ENCODE assay signal across 20 cellular contexts in the genomic region with DNA sequence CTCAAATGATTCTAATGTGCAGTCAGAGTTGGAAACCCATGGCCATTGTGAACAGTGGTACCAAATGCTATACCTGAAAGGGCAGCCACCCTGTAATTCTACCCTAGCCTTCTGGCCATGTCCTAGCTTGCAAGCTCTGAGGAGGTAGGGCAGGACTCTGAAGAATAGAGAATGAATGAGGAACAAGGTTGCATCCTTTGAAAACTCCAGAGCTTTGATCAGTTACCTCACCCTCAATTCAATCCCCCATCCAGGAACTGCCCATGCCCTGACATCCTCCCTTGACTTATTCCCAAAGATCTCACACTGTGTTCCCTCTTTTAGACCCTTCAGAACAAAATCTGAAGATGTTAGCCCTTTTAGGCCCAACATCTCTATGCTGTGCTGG. TPM values are rescaled to one million over a fixed set of nuclear protein-coding genes. Genes with fewer than 3 reads are reported as not detected.
A peak's percentile ranks its signal among the peaks of the same experiment; 100 is the strongest.
DNase-seq lines count a peak whose midpoint lies in the region; ATAC-seq and TF ChIP-seq lines count a peak whose summit lies in the region.
"Had no signal": no experiment of that assay in that cellular context is flagged by ENCODE, and none has a peak within 500 bp of the region (broad histone marks: within the 10 kb centered on the region; RNA-seq: fewer than 3 reads in every experiment).

No MANE protein-coding gene starts in this region.

- H3K4me1 ChIP-seq in OCI-LY3 (ENCODE audit: low read length) (peaks cover 37% of the 10 kb centered on the region), endodermal cell (ENCODE audit: control insufficient read depth, insufficient read depth, low read length) (peaks cover 4% of the 10 kb centered on the region)
- H3K4me1 ChIP-seq: Caco-2, sigmoid colon had no signal

- no peak overlapping the region for H3K4me3 Mint-ChIP-seq in activated naive CD4-positive, alpha-beta T cell treated with anti-CD3 and anti-CD28 coated beads, Interleukin-2, amount 50 U/mL, for 24 hours
- no peak overlapping the region for H3K4me3 Mint-ChIP-seq in endodermal cell
- peak overlapping the region; percentile 20 for H3K4me3 Mint-ChIP-seq in stimulated activated effector memory CD8-positive, alpha-beta T cell treated with anti-CD3 and anti-CD28 coated beads, Interleukin-12 subunit alpha, Interleukin-12 subunit beta, amount 100 ng/mL, for 72 hours

- H3K4me2 ChIP-seq in OCI-LY3 (ENCODE audit: low read length) = peak overlapping the region; percentile 50

- H3K27ac ChIP-seq in OCI-LY3 (ENCODE audit: low read length) = peak overlapping the region; percentile 49
- no peak overlapping the region for H3K27ac ChIP-seq in endodermal cell (ENCODE audit: low read depth, low read length)
- H3K27ac ChIP-seq in caudate nucleus (ENCODE audit: low read depth, low read length) = no peak overlapping the region
- H3K27ac ChIP-seq: cardiac muscle cell, lower lobe of right lung, parathyroid adenoma, sigmoid colon had no signal

- H3K4me3 ChIP-seq in OCI-LY3 (ENCODE audit: low read length) (no peak overlapping the region), endodermal cell (ENCODE audit: low read length) (no peak overlapping the region)
- H3K4me3 ChIP-seq: cardiac muscle cell, lower lobe of right lung, MG63, sigmoid colon had no signal

- H3K36me3 ChIP-seq in OCI-LY3 (replicated peaks; ENCODE audit: low read depth, low read length) (no peaks in the 10 kb centered on the region), endodermal cell (ENCODE audit: control insufficient read depth, insufficient read depth, low read length) (no peaks in the 10 kb centered on the region)
- H3K36me3 ChIP-seq: cardiac muscle cell, lower lobe of right lung, MG63, sigmoid colon had no signal

- no peaks in the 10 kb centered on the region for H3K79me2 ChIP-seq in OCI-LY3 (ENCODE audit: low read length)
- H3K79me2 ChIP-seq: parathyroid adenoma had no signal

- no peaks in the 10 kb centered on the region for H3K27me3 Mint-ChIP-seq in activated naive CD4-positive, alpha-beta T cell treated with anti-CD3 and anti-CD28 coated beads, Interleukin-2, amount 50 U/mL, for 24 hours
- no peaks in the 10 kb centered on the region for H3K27me3 Mint-ChIP-seq in endodermal cell (ENCODE audit: insufficient read depth)

- no peaks in the 10 kb centered on the region for H4K20me1 ChIP-seq in OCI-LY3 (ENCODE audit: insufficient read depth, low read length)

- peaks cover under 1% of the 10 kb centered on the region for H3K36me3 Mint-ChIP-seq in activated naive CD4-positive, alpha-beta T cell treated with anti-CD3 and anti-CD28 coated beads, Interleukin-2, amount 50 U/mL, for 24 hours
- H3K36me3 Mint-ChIP-seq in endodermal cell (ENCODE audit: low read depth) = no peaks in the 10 kb centered on the region
- no peaks in the 10 kb centered on the region for H3K36me3 Mint-ChIP-seq in stimulated activated effector memory CD8-positive, alpha-beta T cell treated with anti-CD3 and anti-CD28 coated beads, Interleukin-12 subunit alpha, Interleukin-12 subunit beta, amount 100 ng/mL, for 72 hours

- H3K9ac ChIP-seq in OCI-LY3 (ENCODE audit: low read length) (no peak overlapping the region), endodermal cell (ENCODE audit: extremely low read depth, low read length, poor library complexity, severe bottlenecking) (no peak overlapping the region)
- H3K9ac ChIP-seq: parathyroid adenoma had no signal

- DNase-seq in activated naive CD4-positive, alpha-beta T cell treated with anti-CD3 and anti-CD28 coated beads, Interleukin-2, amount 50 U/mL, for 16 hours = no peak
- DNase-seq in endodermal cell (peak; percentile 9), OCI-M1 (lab: John Stamatoyannopoulos, UW) (no peak), caudate nucleus (lab: John Stamatoyannopoulos, UW) (no peak)
- no peak for DNase-seq in stimulated activated effector memory CD8-positive, alpha-beta T cell treated with anti-CD3 and anti-CD28 coated beads, Interleukin-12 subunit alpha, Interleukin-12 subunit beta, amount 100 ng/mL, for 72 hours (ENCODE audit: low spot score in 2 of 2)
- DNase-seq: activated CD4-positive, CD25-positive, alpha-beta regulatory T cell treated with anti-CD3 and anti-CD28 coated beads, Interleukin-2, amount 50 U/mL, for 72 hours; Caco-2; H7; head of caudate nucleus; lower lobe of right lung; MG63; NCI-H1930; sigmoid colon had no signal

- H3K4me1 Mint-ChIP-seq in activated naive CD4-positive, alpha-beta T cell treated with anti-CD3 and anti-CD28 coated beads, Interleukin-2, amount 50 U/mL, for 24 hours = peaks cover 67% of the 10 kb centered on the region
- peaks cover 24% of the 10 kb centered on the region for H3K4me1 Mint-ChIP-seq in endodermal cell
- peaks cover 51% of the 10 kb centered on the region for H3K4me1 Mint-ChIP-seq in stimulated activated effector memory CD8-positive, alpha-beta T cell treated with anti-CD3 and anti-CD28 coated beads, Interleukin-12 subunit alpha, Interleukin-12 subunit beta, amount 100 ng/mL, for 72 hours

- no peaks in the 10 kb centered on the region for H3K9me3 ChIP-seq in OCI-LY3 (ENCODE audit: insufficient read depth, low read length)
- no peaks in the 10 kb centered on the region for H3K9me3 ChIP-seq in endodermal cell (ENCODE audit: control insufficient read depth, low read length)
- H3K9me3 ChIP-seq: Caco-2, lower lobe of right lung, MG63, sigmoid colon had no signal

- ATAC-seq in stimulated activated effector memory CD8-positive, alpha-beta T cell treated with anti-CD3 and anti-CD28 coated beads, Interleukin-12 subunit alpha, Interleukin-12 subunit beta, amount 100 ng/mL, for 72 hours = no peak
- ATAC-seq in HG02642 (IDR thresholded peaks at IDR 0.05; ENCODE audit: poor library complexity, unreplicated experiment) = no peak

- TF ChIP-seq CTCF in OCI-LY3 (IDR thresholded peaks at IDR 0.05; ENCODE audit: low read depth, low read length) (no peak), endodermal cell (conservative IDR thresholded peaks at IDR 0.05) (no peak)

- H3K27me3 ChIP-seq in OCI-LY3 (ENCODE audit: low read depth, low read length) = no peaks in the 10 kb centered on the region
- H3K27me3 ChIP-seq in endodermal cell (ENCODE audit: control insufficient read depth, insufficient read depth, low read length, poor library complexity, severe bottlenecking) = no peaks in the 10 kb centered on the region
- H3K27me3 ChIP-seq: cardiac muscle cell, MG63, sigmoid colon had no signal

- H2AFZ ChIP-seq in OCI-LY3 (ENCODE audit: low read depth, low read length) = no peak overlapping the region
- H2AFZ ChIP-seq: parathyroid adenoma had no signal

- H3K27ac Mint-ChIP-seq in activated naive CD4-positive, alpha-beta T cell treated with anti-CD3 and anti-CD28 coated beads, Interleukin-2, amount 50 U/mL, for 24 hours = peak overlapping the region; percentile 13
- H3K27ac Mint-ChIP-seq in endodermal cell = no peak overlapping the region
- peak overlapping the region; percentile 92 for H3K27ac Mint-ChIP-seq in stimulated activated effector memory CD8-positive, alpha-beta T cell treated with anti-CD3 and anti-CD28 coated beads, Interleukin-12 subunit alpha, Interleukin-12 subunit beta, amount 100 ng/mL, for 72 hours

- no peaks in the 10 kb centered on the region for H3K9me3 Mint-ChIP-seq in activated naive CD4-positive, alpha-beta T cell treated with anti-CD3 and anti-CD28 coated beads, Interleukin-2, amount 50 U/mL, for 24 hours
- H3K9me3 Mint-ChIP-seq in endodermal cell = no peaks in the 10 kb centered on the region
- H3K9me3 Mint-ChIP-seq in stimulated activated effector memory CD8-positive, alpha-beta T cell treated with anti-CD3 and anti-CD28 coated beads, Interleukin-12 subunit alpha, Interleukin-12 subunit beta, amount 100 ng/mL, for 72 hours = no peaks in the 10 kb centered on the region

RNA-seq across cellular contexts. Expression of a gene that starts 17.8 kb away (rescaled TPM):
- 10 to 100 TPM; 22.8 to 36.0 TPM for total RNA-seq in endodermal cell
- 15.2 TPM for polyA plus RNA-seq in endodermal cell (2013, experiment 1 of 2)
- polyA plus RNA-seq in endodermal cell (2013, experiment 2 of 2) = 14.9 TPM

RNA-seq across cellular contexts. Expression of a gene that starts 40.0 kb away (rescaled TPM):
- not detected for total RNA-seq in endodermal cell
- not detected for polyA plus RNA-seq in endodermal cell (2013, experiment 1 of 2)
- polyA plus RNA-seq in endodermal cell (2013, experiment 2 of 2) = not detected
- total RNA-seq: Caco-2, cardiac muscle cell, H7, lower lobe of right lung, NCI-H460, sigmoid colon, ureter had no signal
- polyA plus RNA-seq: sigmoid colon had no signal
